In the genomic region with DNA sequence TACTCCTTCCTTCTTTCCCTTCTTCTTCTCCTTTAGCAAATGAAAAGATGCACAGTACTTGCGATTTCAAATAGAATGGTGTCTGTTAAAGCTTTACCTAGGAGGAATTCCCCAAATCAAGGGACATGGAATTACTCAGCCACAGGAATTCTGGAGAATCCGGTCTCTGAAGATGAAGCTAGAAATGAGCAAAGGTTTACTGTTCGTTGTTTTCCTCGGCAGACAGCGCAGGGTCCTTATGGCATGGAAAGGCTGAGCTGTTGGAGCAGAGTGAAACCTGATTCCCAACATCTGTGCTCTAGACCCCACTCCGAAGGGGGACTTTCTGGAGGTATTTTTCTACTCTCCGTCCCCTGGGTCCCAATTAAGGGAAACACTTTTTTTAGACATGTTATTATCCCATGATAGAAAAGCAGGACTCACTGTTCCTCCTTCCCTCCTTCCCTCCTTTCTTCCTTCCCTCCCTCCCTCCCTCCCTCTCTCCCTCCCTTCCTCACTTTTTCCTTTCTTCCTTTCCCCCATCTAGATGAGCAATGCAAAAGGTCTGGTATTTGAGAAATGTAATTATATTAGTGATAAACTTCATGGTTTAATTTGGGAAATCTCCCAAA, we compare ENCODE assay signal across 9 cellular contexts. TPM values are rescaled to one million over a fixed set of nuclear protein-coding genes. Genes with fewer than 3 reads are reported as not detected.
DNase-seq lines count a peak whose midpoint lies in the region; ATAC-seq and TF ChIP-seq lines count a peak whose summit lies in the region.
"Had no signal": no experiment of that assay in that cellular context is flagged by ENCODE, and none has a peak within 500 bp of the region (broad histone marks: within the 10 kb centered on the region; RNA-seq: fewer than 3 reads in every experiment).

No MANE protein-coding gene starts in this region.

- H2BK15ac ChIP-seq in mesenchymal stem cell (ENCODE audit: low read depth, poor library complexity, severe bottlenecking), result no peak overlapping the region

- whole genome bisulfite sequencing in mesenchymal stem cell, result 19% methylated on average over 7 of the region's 7 CpGs

- peak overlapping the region; percentile 45 for H3K4me3 Mint-ChIP-seq in Caco-2 (ENCODE audit: unreplicated experiment)
- no peak overlapping the region for H3K4me3 Mint-ChIP-seq in activated T-helper 2 cell treated with anti-CD3 and anti-CD28 coated beads, Interferon-gamma antibody, Interleukin-2, Interleukin-4, amounts not matched to agents 10 μg/mL and 5 μg/mL and 100 μg/mL, durations not matched to agents 14 hours and 24 hours and 36 hours (ENCODE audit: low read depth)
- H3K4me3 Mint-ChIP-seq: activated naive CD4-positive, alpha-beta T cell treated with anti-CD3 and anti-CD28 coated beads for 36 hours had no signal

- no peak overlapping the region for H4K8ac ChIP-seq in mesenchymal stem cell (ENCODE audit: low read length)

- no TSS peak for BruUV-seq in Caco-2 (replicated peaks; lab: Mats Ljungman, UMichigan)

- H3K9ac ChIP-seq in MM.1S (ENCODE audit: low read length) (no peak overlapping the region), mesenchymal stem cell (ENCODE audit: low read length) (peak overlapping the region; percentile 63)

- H3K9me3 ChIP-seq in Caco-2 (no peaks in the 10 kb centered on the region), MM.1S (replicated peaks; ENCODE audit: insufficient read depth, low read length) (no peaks in the 10 kb centered on the region), breast epithelium (no peaks in the 10 kb centered on the region), mesenchymal stem cell (ENCODE audit: control insufficient read depth, low read length) (no peaks in the 10 kb centered on the region)

- CTCF ChIA-PET in Caco-2 (lab: Charles Lee), result interaction anchor here (1.0 to 2.8 kb wide), 5 partner anchors 15 to 943 kb away, joined by 3 to 19 read pairs (median 4); no protein-coding TSS in a partner anchor

- DNase-seq in Caco-2, result no peak
- no peak for DNase-seq in MM.1S
- DNase-seq in breast epithelium (ENCODE audit: low spot score in 2 of 2), result no peak
- peak; percentile 30 for DNase-seq in mesenchymal stem cell
- no peak for DNase-seq in activated T-helper 2 cell treated with anti-CD3 and anti-CD28 coated beads, Interferon-gamma antibody, Interleukin-2, Interleukin-4, amounts not matched to agents 10 μg/mL and 5 μg/mL and 100 μg/mL, durations not matched to agents 14 hours and 24 hours and 36 hours (ENCODE audit: low spot score)

- ATAC-seq in HG03571 (IDR thresholded peaks at IDR 0.05; ENCODE audit: unreplicated experiment), result no peak
- ATAC-seq in HG02588 (IDR thresholded peaks at IDR 0.05; ENCODE audit: unreplicated experiment), result no peak
- ATAC-seq in GM19455 (IDR thresholded peaks at IDR 0.05; ENCODE audit: unreplicated experiment), result no peak

- H3K79me1 ChIP-seq in mesenchymal stem cell (replicated peaks; ENCODE audit: low read length, poor library complexity, severe bottlenecking), result no peaks in the 10 kb centered on the region

- H2AK5ac ChIP-seq in mesenchymal stem cell (ENCODE audit: low read length, severe bottlenecking), result no peak overlapping the region

- TF ChIP-seq CTCF in Caco-2 (IDR thresholded peaks at IDR 0.05; ENCODE audit: insufficient read depth in 1 of 2, low read depth in 1 of 2, low read length in 1 of 2, severe bottlenecking in 1 of 2, unreplicated experiment in 1 of 2), result no peak
- TF ChIP-seq CTCF in MM.1S (IDR thresholded peaks at IDR 0.05; ENCODE audit: low read length), result no peak
- TF ChIP-seq CTCF in breast epithelium (IDR thresholded peaks at IDR 0.05), result no peak

- H3K4me1 ChIP-seq in Caco-2 (no peaks in the 10 kb centered on the region), MM.1S (ENCODE audit: low read length) (no peaks in the 10 kb centered on the region), breast epithelium (no peaks in the 10 kb centered on the region), mesenchymal stem cell (ENCODE audit: control insufficient read depth, insufficient read depth, low read depth, low read length) (peaks cover 2% of the 10 kb centered on the region)

- intact Hi-C loops in Caco-2 (cut with micrococcal nuclease; ENCODE audit: unreplicated experiment) (loop anchor here (1.0 kb wide), 5 partner anchors 47 to 939 kb away; no protein-coding TSS in a partner anchor), breast epithelium (cut with DNase I; ENCODE audit: low total_unique reads) (loop anchor here (10.0 kb wide), 1 partner anchor 943 kb away; no protein-coding TSS in a partner anchor)
- intact Hi-C loops in activated T-helper 2 cell treated with anti-CD3 and anti-CD28 coated beads, Interferon-gamma antibody, Interleukin-2, Interleukin-4, amounts not matched to agents 10 μg/mL and 5 μg/mL and 100 μg/mL, durations not matched to agents 14 hours and 24 hours and 36 hours (cut with micrococcal nuclease), result loop anchor here (1.0 kb wide), 1 partner anchor 939 kb away; no protein-coding TSS in a partner anchor

- H2BK12ac ChIP-seq in mesenchymal stem cell (ENCODE audit: low read length in 2 of 2), result no peak overlapping the region

- H3K36me3 Mint-ChIP-seq in Caco-2 (ENCODE audit: insufficient read depth, unreplicated experiment), result no peaks in the 10 kb centered on the region
- H3K36me3 Mint-ChIP-seq in activated T-helper 2 cell treated with anti-CD3 and anti-CD28 coated beads, Interferon-gamma antibody, Interleukin-2, Interleukin-4, amounts not matched to agents 10 μg/mL and 5 μg/mL and 100 μg/mL, durations not matched to agents 14 hours and 24 hours and 36 hours (ENCODE audit: low read depth), result no peaks in the 10 kb centered on the region

- H2AFZ ChIP-seq in MM.1S (ENCODE audit: low read length) (peak overlapping the region; percentile 19; the same call in 1 of the 2 replicates), mesenchymal stem cell (ENCODE audit: low read depth, low read length) (no peak overlapping the region)

- H3F3A ChIP-seq in MM.1S (ENCODE audit: insufficient read depth, low read length), result no peaks in the 10 kb centered on the region

- no peaks in the 10 kb centered on the region for H3K9me3 Mint-ChIP-seq in Caco-2 (ENCODE audit: unreplicated experiment)
- H3K9me3 Mint-ChIP-seq in activated T-helper 2 cell treated with anti-CD3 and anti-CD28 coated beads, Interferon-gamma antibody, Interleukin-2, Interleukin-4, amounts not matched to agents 10 μg/mL and 5 μg/mL and 100 μg/mL, durations not matched to agents 14 hours and 24 hours and 36 hours, result no peaks in the 10 kb centered on the region
- H3K9me3 Mint-ChIP-seq: activated naive CD4-positive, alpha-beta T cell treated with anti-CD3 and anti-CD28 coated beads for 36 hours had no signal

- H4K91ac ChIP-seq in mesenchymal stem cell (ENCODE audit: low read length), result no peak overlapping the region

- no peak overlapping the region for H2BK120ac ChIP-seq in mesenchymal stem cell (ENCODE audit: low read depth, low read length)

- POLR2A ChIA-PET in Caco-2 (lab: Charles Lee), result interaction anchor here (0.6 kb wide), 1 partner anchor 15 kb away, joined by 11 read pairs; no protein-coding TSS in a partner anchor

- peaks cover 13% of the 10 kb centered on the region for H3K4me1 Mint-ChIP-seq in Caco-2 (ENCODE audit: low read depth, unreplicated experiment)
- H3K4me1 Mint-ChIP-seq in activated T-helper 2 cell treated with anti-CD3 and anti-CD28 coated beads, Interferon-gamma antibody, Interleukin-2, Interleukin-4, amounts not matched to agents 10 μg/mL and 5 μg/mL and 100 μg/mL, durations not matched to agents 14 hours and 24 hours and 36 hours (ENCODE audit: low read depth), result peaks cover 6% of the 10 kb centered on the region

- H2BK5ac ChIP-seq in mesenchymal stem cell (ENCODE audit: low read depth, low read length, poor library complexity, severe bottlenecking), result no peak overlapping the region

- no peak overlapping the region for H3K23ac ChIP-seq in mesenchymal stem cell (ENCODE audit: low read length in 2 of 2)

- H3K27me3 Mint-ChIP-seq in Caco-2 (ENCODE audit: insufficient read depth, unreplicated experiment), result peaks cover 12% of the 10 kb centered on the region
- peaks cover 60% of the 10 kb centered on the region for H3K27me3 Mint-ChIP-seq in activated T-helper 2 cell treated with anti-CD3 and anti-CD28 coated beads, Interferon-gamma antibody, Interleukin-2, Interleukin-4, amounts not matched to agents 10 μg/mL and 5 μg/mL and 100 μg/mL, durations not matched to agents 14 hours and 24 hours and 36 hours (ENCODE audit: low read depth)

- H3K14ac ChIP-seq in mesenchymal stem cell (ENCODE audit: low read length in 2 of 2), result no peak overlapping the region

- no peaks in the 10 kb centered on the region for H3K79me2 ChIP-seq in MM.1S (ENCODE audit: low read length)

- no peaks in the 10 kb centered on the region for H4K20me1 ChIP-seq in MM.1S (ENCODE audit: insufficient read depth, low read length)

- peak overlapping the region; percentile 39; the same call in 1 of the 2 replicates for H3K4me2 ChIP-seq in MM.1S (ENCODE audit: low read depth, low read length)
- H3K4me2 ChIP-seq in mesenchymal stem cell (ENCODE audit: low read length, poor library complexity, severe bottlenecking), result peak overlapping the region; percentile 77

- no peaks in the 10 kb centered on the region for H3K36me3 ChIP-seq in Caco-2 (ENCODE audit: control insufficient read depth, insufficient read depth, low read length)
- H3K36me3 ChIP-seq in MM.1S (replicated peaks; ENCODE audit: insufficient read depth, low read length), result no peaks in the 10 kb centered on the region
- no peaks in the 10 kb centered on the region for H3K36me3 ChIP-seq in breast epithelium
- H3K36me3 ChIP-seq in mesenchymal stem cell (ENCODE audit: control insufficient read depth in 1 of 2, insufficient read depth in 2 of 2, low read depth in 1 of 2, low read length in 2 of 2), result no peaks in the 10 kb centered on the region

- no peaks in the 10 kb centered on the region for H3K9me2 ChIP-seq in MM.1S (replicated peaks; ENCODE audit: insufficient read depth, low read length)

- TF ChIP-seq POLR2A in breast epithelium (IDR thresholded peaks at IDR 0.05), result no peak

- H3K27ac Mint-ChIP-seq in Caco-2 (ENCODE audit: unreplicated experiment), result no peak overlapping the region
- no peak overlapping the region for H3K27ac Mint-ChIP-seq in activated T-helper 2 cell treated with anti-CD3 and anti-CD28 coated beads, Interferon-gamma antibody, Interleukin-2, Interleukin-4, amounts not matched to agents 10 μg/mL and 5 μg/mL and 100 μg/mL, durations not matched to agents 14 hours and 24 hours and 36 hours
- H3K27ac Mint-ChIP-seq: activated naive CD4-positive, alpha-beta T cell treated with anti-CD3 and anti-CD28 coated beads for 36 hours had no signal

- no peak overlapping the region for H3K4ac ChIP-seq in mesenchymal stem cell (ENCODE audit: low read depth in 1 of 2, low read length in 2 of 2)

- H3K18ac ChIP-seq in mesenchymal stem cell (ENCODE audit: low read depth in 1 of 2, low read length in 2 of 2), result no peak overlapping the region

- no peak overlapping the region for H3K4me3 ChIP-seq in Caco-2 (ENCODE audit: low read depth, low read length)
- H3K4me3 ChIP-seq in MM.1S (ENCODE audit: low read length), result no peak overlapping the region
- peak overlapping the region in 2 of 3 donors; percentile 27 to 59 for H3K4me3 ChIP-seq in breast epithelium
- peak overlapping the region in 1 of 2 experiments; percentile 64 for H3K4me3 ChIP-seq in mesenchymal stem cell (ENCODE audit: insufficient read depth in 1 of 2, low read depth in 1 of 2, low read length in 2 of 2)

- H3K27ac ChIP-seq in MM.1S (ENCODE audit: low read length) (no peak overlapping the region), breast epithelium (peak overlapping the region in 1 of 2 donors; percentile 69), mesenchymal stem cell (ENCODE audit: low read length, poor library complexity, severe bottlenecking) (peak overlapping the region; percentile 72)

- no peaks in the 10 kb centered on the region for H3K27me3 ChIP-seq in Caco-2 (replicated peaks; ENCODE audit: control insufficient read depth, insufficient read depth, low read length)
- H3K27me3 ChIP-seq in MM.1S (replicated peaks; ENCODE audit: insufficient read depth, low read length), result 0 out of 2 replicates have a peak, but pooled peaks cover 10% of the 10 kb centered on the region
- H3K27me3 ChIP-seq in breast epithelium, result peaks cover 0 to 43% of the 10 kb centered on the region in 2 donors
- H3K27me3 ChIP-seq in mesenchymal stem cell (ENCODE audit: control insufficient read depth in 1 of 2, insufficient read depth in 1 of 2, low read length in 2 of 2), result peaks cover 0 to 39% of the 10 kb centered on the region in 2 experiments

RNA-seq across cellular contexts. Expression of gene CDCA7, which starts 47.1 kb away (rescaled TPM):
- 51.1 and 58.1 TPM in 2 replicates for total RNA-seq in Caco-2 (2022)
- total RNA-seq in breast epithelium, result 1 to 10 TPM in 2 of 3 donors, under 1 TPM in 1; 0.16 to 3.2 (median 2.3) TPM
- 6.3 TPM for polyA plus RNA-seq in mesenchymal stem cell (2013, experiment 1 of 2)
- polyA plus RNA-seq in mesenchymal stem cell (2013, experiment 2 of 2), result 6.3 TPM
- 128 and 129 TPM in 2 replicates for total RNA-seq in activated T-helper 2 cell treated with anti-CD3 and anti-CD28 coated beads, Interferon-gamma antibody, Interleukin-2, Interleukin-4, amounts not matched to agents 10 μg/mL and 5 μg/mL and 100 μg/mL, durations not matched to agents 14 hours and 24 hours and 36 hours

Comparison
In these comparisons a context has a peak if more than half of its experiments do, and no peak if none do; other contexts are left out.
1. H3K4me3 ChIP-seq: peak in breast epithelium (2 of 3); none in Caco-2 (single experiment) and MM.1S (single experiment).
2. RNA of gene CDCA7, which starts 47.1 kb away (total RNA-seq): 128 to 129 TPM in activated T-helper 2 cell treated with anti-CD3 and anti-CD28 coated beads, Interferon-gamma antibody, Interleukin-2, Interleukin-4, amounts not matched to agents 10 μg/mL and 5 μg/mL and 100 μg/mL, durations not matched to agents 14 hours and 24 hours and 36 hours and 51.1 to 58.1 TPM in Caco-2; 0.16 to 3.2 TPM in breast epithelium; every median in the first group is over 10 times any median in the second.